In the genomic region with DNA sequence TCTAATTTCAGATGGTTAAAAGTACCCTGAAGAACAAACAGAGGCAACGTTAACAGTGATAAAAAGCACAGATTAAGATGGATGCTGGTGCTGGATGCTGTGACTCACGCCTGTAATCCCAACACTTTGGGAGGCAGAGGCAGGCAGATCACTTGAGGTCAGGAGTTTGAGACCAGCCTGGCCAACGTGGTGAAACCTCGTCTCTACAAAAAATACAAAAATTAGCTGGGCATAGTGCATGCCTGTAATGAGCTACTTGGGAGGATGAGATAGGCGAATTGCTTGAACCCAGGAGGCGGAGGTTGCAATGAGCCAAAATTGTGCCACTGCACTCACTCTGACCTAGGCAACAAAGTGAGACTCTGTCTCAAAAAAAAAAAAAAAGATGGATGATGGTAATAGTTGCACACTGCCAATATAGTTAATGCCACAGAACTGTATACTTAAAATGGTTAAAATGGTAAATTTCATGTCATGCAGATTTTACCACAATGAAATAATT, we compare ENCODE assay signal across 8 cellular contexts. TPM values are rescaled to one million over a fixed set of nuclear protein-coding genes. Genes with fewer than 3 reads are reported as not detected.
A peak's percentile ranks its signal among the peaks of the same experiment; 100 is the strongest.
DNase-seq lines count a peak whose midpoint lies in the region; ATAC-seq, FAIRE-seq and TF ChIP-seq lines count a peak whose summit lies in the region.
"Not testable (repeated sequence)": the region's sequence is repeated elsewhere in the genome, so short reads cannot be mapped to it uniquely, and the experiment has no call there.

No MANE protein-coding gene starts in this region.

- peak overlapping the region; percentile 72 for H2AFZ ChIP-seq in GM23248
- H2AFZ ChIP-seq in OCI-LY3 (ENCODE audit: low read depth, low read length): not testable (repeated sequence)

- not testable (repeated sequence) for H3K9me2 ChIP-seq in GM23248 (ENCODE audit: insufficient read depth)

- DNase-seq in A673 (ENCODE audit: low spot score); activated CD8-positive, alpha-beta T cell treated with anti-CD3 and anti-CD28 coated beads for 36 hours; breast epithelium (ENCODE audit: low spot score in 2 of 2); small intestine: not testable (repeated sequence)
- peak; percentile 68 for DNase-seq in GM23248

- TF ChIP-seq EP300 in gastroesophageal sphincter (IDR thresholded peaks at IDR 0.05): not testable (repeated sequence)

- H3K4me3 ChIP-seq in A673 (ENCODE audit: low read depth, low read length, poor library complexity, severe bottlenecking): peak overlapping the region; percentile 36
- H3K4me3 ChIP-seq in GM23248: peak overlapping the region; percentile 76
- peak overlapping the region; percentile 66 for H3K4me3 ChIP-seq in OCI-LY3 (ENCODE audit: low read length)
- H3K4me3 ChIP-seq in breast epithelium: peak overlapping the region; percentile 40 to 65 (median 51)
- H3K4me3 ChIP-seq in gastroesophageal sphincter: peak overlapping the region; percentile 48 to 77
- not testable (repeated sequence) for H3K4me3 ChIP-seq in mucosa of stomach (ENCODE audit: low read length); small intestine (ENCODE audit: low read depth in 1 of 2, low read length in 2 of 2)

- H3K4me1 ChIP-seq in A673 (ENCODE audit: insufficient read depth, low read length, poor library complexity, severe bottlenecking) (peaks cover 37% of the 10 kb centered on the region), GM23248 (ENCODE audit: insufficient read depth) (peaks cover 25% of the 10 kb centered on the region), OCI-LY3 (ENCODE audit: low read length) (peaks cover 78% of the 10 kb centered on the region), breast epithelium (peaks cover 0 to 17% of the 10 kb centered on the region in 2 donors), gastroesophageal sphincter (peaks cover 17 to 53% (median 20%) of the 10 kb centered on the region in 3 donors), mucosa of stomach (ENCODE audit: control insufficient read depth, insufficient read depth, low read length) (peaks cover 36% of the 10 kb centered on the region), small intestine (ENCODE audit: control insufficient read depth in 2 of 2, insufficient read depth in 1 of 2, low read depth in 1 of 2, low read length in 1 of 2) (peaks cover 10 to 16% of the 10 kb centered on the region in 2 donors)

- intact Hi-C loops in A673 (cut with micrococcal nuclease; ENCODE audit: unreplicated experiment); activated CD8-positive, alpha-beta T cell treated with anti-CD3 and anti-CD28 coated beads for 36 hours (cut with micrococcal nuclease); breast epithelium (cut with DNase I; ENCODE audit: low total_unique reads): not testable (repeated sequence)

- H3K4me2 ChIP-seq in GM23248 (ENCODE audit: unreplicated experiment) (peak overlapping the region; percentile 99), OCI-LY3 (ENCODE audit: low read length) (peak overlapping the region; percentile 77)

- CTCF ChIA-PET in A673 (lab: Charles Lee): interaction anchor here (1.2 kb wide), 1 partner anchor 49 kb away, joined by 3 read pairs; no protein-coding TSS in a partner anchor
- CTCF ChIA-PET in activated CD8-positive, alpha-beta T cell treated with anti-CD3 and anti-CD28 coated beads for 36 hours (lab: Charles Lee): interaction anchor here (0.7 to 3.2 kb wide), 6 partner anchors 15 to 1236 kb away, joined by 3 to 17 read pairs (median 4); no protein-coding TSS in a partner anchor

- peak overlapping the region; percentile 82 for H3K9ac ChIP-seq in GM23248
- H3K9ac ChIP-seq in OCI-LY3 (ENCODE audit: low read length): peak overlapping the region; percentile 72
- H3K9ac ChIP-seq in mucosa of stomach (ENCODE audit: low read length): peak overlapping the region; percentile 53

- H3K27me3 Mint-ChIP-seq in activated CD8-positive, alpha-beta T cell treated with anti-CD3 and anti-CD28 coated beads for 36 hours: not testable (repeated sequence)

- POLR2A ChIA-PET in A673 (lab: Charles Lee; ENCODE audit: low non-redundant PET): not testable (repeated sequence)
- POLR2A ChIA-PET in activated CD8-positive, alpha-beta T cell treated with anti-CD3 and anti-CD28 coated beads for 36 hours (lab: Charles Lee): interaction anchor here (0.7 to 1.9 kb wide), 4 partner anchors 14 to 38 kb away, joined by 3 to 17 read pairs (median 3); a partner anchor contains a TSS

- not testable (repeated sequence) for TF ChIP-seq POLR2A in breast epithelium (IDR thresholded peaks at IDR 0.05); gastroesophageal sphincter (IDR thresholded peaks at IDR 0.05)

- FAIRE-seq in small intestine (lab: Jason Lieb, UNC): not testable (repeated sequence)

- H3F3A ChIP-seq in GM23248 (ENCODE audit: insufficient read depth): peaks cover 36% of the 10 kb centered on the region

- ATAC-seq in activated CD8-positive, alpha-beta T cell treated with anti-CD3 and anti-CD28 coated beads for 36 hours: not testable (repeated sequence)
- ATAC-seq in gastroesophageal sphincter: peak; percentile 37

- peak overlapping the region; percentile 95 for H3K27ac ChIP-seq in A673 (ENCODE audit: low read depth, low read length, poor library complexity, severe bottlenecking)
- H3K27ac ChIP-seq in GM23248: peak overlapping the region; percentile 98
- H3K27ac ChIP-seq in OCI-LY3 (ENCODE audit: low read length): peak overlapping the region; percentile 93
- peak overlapping the region; percentile 92 to 94 for H3K27ac ChIP-seq in breast epithelium
- H3K27ac ChIP-seq in gastroesophageal sphincter: peak overlapping the region; percentile 85 to 100 (median 91)
- peak overlapping the region; percentile 92 to 95 for H3K27ac ChIP-seq in small intestine (ENCODE audit: low read depth in 1 of 2, low read length in 1 of 2)

- H3K4me1 Mint-ChIP-seq in activated CD8-positive, alpha-beta T cell treated with anti-CD3 and anti-CD28 coated beads for 36 hours (ENCODE audit: low read depth): peaks cover 54% of the 10 kb centered on the region

- H3K4me3 Mint-ChIP-seq in activated CD8-positive, alpha-beta T cell treated with anti-CD3 and anti-CD28 coated beads for 36 hours: not testable (repeated sequence)

- H4K20me1 ChIP-seq in GM23248 (ENCODE audit: insufficient read depth); OCI-LY3 (ENCODE audit: insufficient read depth, low read length): not testable (repeated sequence)

- in situ Hi-C loops in GM23248 (cut with MboI): not testable (repeated sequence)

- WGBS in GM23248 (ENCODE audit: low coverage in 1 of 2, low lambda C conversion rate in 2 of 2, missing lambda C conversion rate in 2 of 2), 2 experiments: 25 to 26% methylated on average over 6 of the region's 6 CpGs
- WGBS in gastroesophageal sphincter (ENCODE audit: low coverage in 1 of 2), 2 donors: 23 to 36% methylated on average over 5 to 6 of the region's 6 CpGs
- WGBS in small intestine, 3 donors: 43 to 54% (median 49%) methylated on average over 6 of the region's 6 CpGs

- not testable (repeated sequence) for H3K9me3 Mint-ChIP-seq in activated CD8-positive, alpha-beta T cell treated with anti-CD3 and anti-CD28 coated beads for 36 hours

- TF ChIP-seq CTCF in A673 (conservative IDR thresholded peaks at IDR 0.05; ENCODE audit: low read depth, low read length); OCI-LY3 (IDR thresholded peaks at IDR 0.05; ENCODE audit: low read depth, low read length); activated CD8-positive, alpha-beta T cell treated with anti-CD3 and anti-CD28 coated beads for 36 hours (IDR thresholded peaks at IDR 0.05); breast epithelium (IDR thresholded peaks at IDR 0.05); gastroesophageal sphincter (IDR thresholded peaks at IDR 0.05): not testable (repeated sequence)

- H3K9me3 ChIP-seq in A673 (ENCODE audit: low read depth, low read length, poor library complexity, severe bottlenecking); GM23248 (ENCODE audit: low read depth); OCI-LY3 (ENCODE audit: insufficient read depth, low read length); breast epithelium; gastroesophageal sphincter; mucosa of stomach (ENCODE audit: control insufficient read depth, low read length); small intestine (ENCODE audit: control insufficient read depth, low read depth): not testable (repeated sequence)

- H3K27me3 ChIP-seq in A673 (replicated peaks; ENCODE audit: insufficient read depth, low read depth, low read length, poor library complexity); GM23248 (replicated peaks; ENCODE audit: insufficient read depth); OCI-LY3 (ENCODE audit: low read depth, low read length); breast epithelium; gastroesophageal sphincter; mucosa of stomach (ENCODE audit: control insufficient read depth, insufficient read depth, low read length); small intestine (ENCODE audit: control insufficient read depth in 2 of 2, insufficient read depth in 2 of 2, low read length in 2 of 2): not testable (repeated sequence)

- not testable (repeated sequence) for BruUV-seq in A673 (replicated peaks; lab: Mats Ljungman, UMichigan)

- H3K79me2 ChIP-seq in GM23248 (ENCODE audit: insufficient read depth) (peaks cover 81% of the 10 kb centered on the region), OCI-LY3 (ENCODE audit: low read length) (peaks cover 83% of the 10 kb centered on the region)

- H3K36me3 Mint-ChIP-seq in activated CD8-positive, alpha-beta T cell treated with anti-CD3 and anti-CD28 coated beads for 36 hours (ENCODE audit: low read depth): not testable (repeated sequence)

- peak overlapping the region; percentile 92 for H3K27ac Mint-ChIP-seq in activated CD8-positive, alpha-beta T cell treated with anti-CD3 and anti-CD28 coated beads for 36 hours

- H3K36me3 ChIP-seq in A673 (ENCODE audit: insufficient read depth, low read length, poor library complexity, severe bottlenecking); GM23248 (ENCODE audit: low read depth); breast epithelium; gastroesophageal sphincter; mucosa of stomach (ENCODE audit: control insufficient read depth, insufficient read depth, low read length); small intestine (ENCODE audit: control insufficient read depth in 2 of 2, insufficient read depth in 2 of 2, low read length in 2 of 2): not testable (repeated sequence)
- peaks cover 31% of the 10 kb centered on the region for H3K36me3 ChIP-seq in OCI-LY3 (replicated peaks; ENCODE audit: low read depth, low read length)

RNA-seq across cellular contexts. Expression of a gene that starts 38.5 kb away (rescaled TPM):
- 58.4 and 66.5 TPM in 2 replicates for total RNA-seq in A673 (2021)
- total RNA-seq in GM23248 (2014; rRNA removed; shearing (Covaris generic)): 32.6 and 41.4 TPM in 2 replicates
- polyA plus RNA-seq in GM23248 (2016; fragmentation: Nextera tagmentation; extraction: Ambion mirVana): 8.4 and 8.5 TPM in 2 replicates
- 10 to 100 TPM; 45.3 to 51.8 TPM for total RNA-seq in activated CD8-positive, alpha-beta T cell treated with anti-CD3 and anti-CD28 coated beads for 36 hours
- 10 to 100 TPM; 58.3 to 87.1 (median 63.7) TPM for total RNA-seq in breast epithelium
- 100 to 1,000 TPM in 1 of 4 donors, 10 to 100 TPM in 3; 84.4 to 116 (median 96.6) TPM for total RNA-seq in gastroesophageal sphincter
- 10 to 100 TPM; 44.3 to 53.5 (median 44.5) TPM for polyA plus RNA-seq in small intestine
